ENCODE assay signal across 16 cellular contexts in the genomic region with DNA sequence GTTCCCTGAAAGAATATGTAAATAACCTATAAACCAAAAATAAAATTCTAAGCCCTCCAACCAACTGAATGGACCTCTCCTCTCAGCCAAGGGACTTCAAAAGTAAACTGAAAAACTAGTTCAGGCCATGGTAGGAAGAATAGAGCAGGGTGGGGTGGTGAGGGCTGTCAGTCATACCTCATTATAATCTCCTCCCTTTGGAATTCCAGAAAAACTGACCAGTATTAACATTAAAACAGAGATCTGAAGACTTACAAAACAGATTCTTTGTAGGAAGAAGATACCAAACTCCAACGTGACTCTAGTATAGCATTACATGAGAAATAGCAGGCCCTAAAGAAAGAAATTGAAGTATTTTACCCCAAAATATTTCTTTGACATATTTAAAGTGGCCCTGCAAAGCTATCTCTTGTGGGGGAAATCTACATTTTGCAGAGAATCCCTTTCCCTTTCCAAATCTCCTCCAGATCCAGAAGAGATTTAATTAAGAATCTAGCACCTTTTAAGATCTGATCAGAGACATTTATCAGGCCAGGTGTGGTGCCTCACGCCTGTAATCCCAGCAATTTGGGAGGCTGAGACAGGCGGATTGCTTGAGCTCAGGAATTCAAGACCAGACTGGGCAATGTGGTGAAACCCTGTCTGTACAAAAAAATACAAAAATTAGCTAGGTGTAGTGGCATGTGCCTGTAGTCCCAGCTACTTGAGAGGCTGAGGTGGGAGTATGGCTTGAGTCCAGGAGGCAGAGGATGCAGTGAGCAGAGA.
"Had no signal": no experiment of that assay in that cellular context is flagged by ENCODE, and none has a peak within 500 bp of the region (broad histone marks: within the 10 kb centered on the region; RNA-seq: fewer than 3 reads in every experiment).

No MANE protein-coding gene starts in this region.

- H3K36me3 Mint-ChIP-seq: activated naive CD8-positive, alpha-beta T cell had no signal

- DNase-seq: activated CD4-positive, alpha-beta T cell treated with anti-CD3 and anti-CD28 coated beads, Interleukin-2, amount 50 U/mL, for 1 hour; activated gamma-delta T cell; activated T-cell treated with anti-CD3 and anti-CD28 coated beads, Interleukin-2, amount 50 U/mL, for 1 hour; amygdala; glutamatergic neuron; posterior cingulate gyrus; small intestine; stimulated activated naive CD4-positive, alpha-beta T cell; substantia nigra; T-helper 2 cell; transverse colon had no signal

- H3K27ac Mint-ChIP-seq: activated naive CD8-positive, alpha-beta T cell had no signal

- H3K36me3 ChIP-seq: neutrophil, right atrium auricular region, transverse colon had no signal

- H3K27ac ChIP-seq: neutrophil, right atrium auricular region had no signal

- FAIRE-seq: small intestine had no signal

- H3K4me3 Mint-ChIP-seq: activated naive CD8-positive, alpha-beta T cell had no signal

- H3K27me3 ChIP-seq: right atrium auricular region, transverse colon had no signal

- ATAC-seq: esophagus mucosa, left lobe of liver had no signal

- H3K9me3 ChIP-seq: neutrophil, right atrium auricular region, transverse colon had no signal

- H3K4me3 ChIP-seq: right atrium auricular region, transverse colon had no signal
